8 cellular contexts compared by ENCODE assay signal in genomic region chr12:27179399-27180214, GRCh38.
DNase-seq lines count a peak whose midpoint lies in the region; ATAC-seq and TF ChIP-seq lines count a peak whose summit lies in the region.

No MANE protein-coding gene starts in this region.

- POLR2A ChIA-PET in activated CD8-positive, alpha-beta T cell treated with anti-CD3 and anti-CD28 coated beads, Interleukin-2, amount 10 ng/mL, durations not matched to agents 7 days and 5 days (lab: Charles Lee) = interaction anchor here (0.8 to 1.0 kb wide), 2 partner anchors 70 to 164 kb away, joined by 3 read pairs; no protein-coding TSS in a partner anchor

- peak; percentile 93 for ATAC-seq in activated CD8-positive, alpha-beta T cell treated with anti-CD3 and anti-CD28 coated beads, Interleukin-2, amount 10 ng/mL, durations not matched to agents 7 days and 5 days
- peak; percentile 86 to 96 (median 91) for ATAC-seq in heart right ventricle
- peak; percentile 94 for ATAC-seq in stimulated activated effector memory CD8-positive, alpha-beta T cell treated with anti-CD3 and anti-CD28 coated beads, Interleukin-12 subunit alpha, Interleukin-12 subunit beta, amount 100 ng/mL, for 72 hours

- H3K4me1 ChIP-seq in Karpas-422 (ENCODE audit: low read length) (peaks cover 12% of the 10 kb centered on the region), heart right ventricle (peaks cover 4 to 52% (median 23%) of the 10 kb centered on the region in 9 donors)

- no peaks in the 10 kb centered on the region for H4K20me1 ChIP-seq in Karpas-422 (ENCODE audit: insufficient read depth, low read depth, low read length)

- no peaks in the 10 kb centered on the region for H3K36me3 Mint-ChIP-seq in activated naive CD4-positive, alpha-beta T cell treated with anti-CD3 and anti-CD28 coated beads for 36 hours (ENCODE audit: low read depth)
- no peaks in the 10 kb centered on the region for H3K36me3 Mint-ChIP-seq in activated CD8-positive, alpha-beta T cell treated with anti-CD3 and anti-CD28 coated beads, Interleukin-2, amount 10 ng/mL, durations not matched to agents 7 days and 5 days (ENCODE audit: low read depth)
- no peaks in the 10 kb centered on the region for H3K36me3 Mint-ChIP-seq in stimulated activated effector memory CD8-positive, alpha-beta T cell treated with anti-CD3 and anti-CD28 coated beads, Interleukin-12 subunit alpha, Interleukin-12 subunit beta, amount 100 ng/mL, for 72 hours

- no peak overlapping the region for H3K9ac ChIP-seq in Karpas-422 (ENCODE audit: low read length)

- CTCF ChIA-PET in activated naive CD4-positive, alpha-beta T cell treated with anti-CD3 and anti-CD28 coated beads for 36 hours (lab: Charles Lee) = interaction anchor here (0.6 to 2.7 kb wide), 8 partner anchors 25 to 206 kb away, joined by 3 to 10 read pairs (median 4); partner anchors contain the start of gene MED21
- CTCF ChIA-PET in activated CD8-positive, alpha-beta T cell treated with anti-CD3 and anti-CD28 coated beads, Interleukin-2, amount 10 ng/mL, durations not matched to agents 7 days and 5 days (lab: Charles Lee) = interaction anchor here (0.8 to 2.4 kb wide), 9 partner anchors 11 to 157 kb away, joined by 3 to 10 read pairs (median 4); partner anchors contain the start of gene MED21

- H3K27ac ChIP-seq in Karpas-422 (ENCODE audit: low read length) (no peak overlapping the region), heart right ventricle (peak overlapping the region; percentile 42 to 87 (median 68))

- no peak overlapping the region for H2AFZ ChIP-seq in Karpas-422 (ENCODE audit: low read length)

- TF ChIP-seq CTCF in heart right ventricle (IDR thresholded peaks at IDR 0.05) = no peak

- H3K27me3 ChIP-seq in Karpas-422 (ENCODE audit: low read length) (no peaks in the 10 kb centered on the region), heart right ventricle (no peaks in the 10 kb centered on the region)

- peak overlapping the region; percentile 22 for H3K4me2 ChIP-seq in Karpas-422 (ENCODE audit: low read depth, low read length, poor library complexity, severe bottlenecking)

- no peaks in the 10 kb centered on the region for H3K9me3 ChIP-seq in Karpas-422 (ENCODE audit: low read length)
- H3K9me3 ChIP-seq in heart right ventricle = no peaks in the 10 kb centered on the region

- H3K36me3 ChIP-seq in Karpas-422 (ENCODE audit: insufficient read depth, low read length) = no peaks in the 10 kb centered on the region
- no peaks in the 10 kb centered on the region for H3K36me3 ChIP-seq in heart right ventricle

- H3K27ac Mint-ChIP-seq in activated naive CD4-positive, alpha-beta T cell treated with anti-CD3 and anti-CD28 coated beads for 36 hours = peak overlapping the region; percentile 76
- peak overlapping the region; percentile 0 for H3K27ac Mint-ChIP-seq in activated CD8-positive, alpha-beta T cell treated with anti-CD3 and anti-CD28 coated beads, Interleukin-2, amount 10 ng/mL, durations not matched to agents 7 days and 5 days
- peak overlapping the region; percentile 47 for H3K27ac Mint-ChIP-seq in stimulated activated effector memory CD8-positive, alpha-beta T cell treated with anti-CD3 and anti-CD28 coated beads, Interleukin-12 subunit alpha, Interleukin-12 subunit beta, amount 100 ng/mL, for 72 hours

- H3K9me3 Mint-ChIP-seq in activated naive CD4-positive, alpha-beta T cell treated with anti-CD3 and anti-CD28 coated beads for 36 hours = no peaks in the 10 kb centered on the region
- no peaks in the 10 kb centered on the region for H3K9me3 Mint-ChIP-seq in activated CD8-positive, alpha-beta T cell treated with anti-CD3 and anti-CD28 coated beads, Interleukin-2, amount 10 ng/mL, durations not matched to agents 7 days and 5 days (ENCODE audit: insufficient read depth)
- no peaks in the 10 kb centered on the region for H3K9me3 Mint-ChIP-seq in stimulated activated effector memory CD8-positive, alpha-beta T cell treated with anti-CD3 and anti-CD28 coated beads, Interleukin-12 subunit alpha, Interleukin-12 subunit beta, amount 100 ng/mL, for 72 hours

- 62 to 69% methylated on average over 6 of the region's 6 CpGs for WGBS in heart right ventricle, 2 donors

- no peaks in the 10 kb centered on the region for H3K9me2 ChIP-seq in Karpas-422 (replicated peaks; ENCODE audit: insufficient read depth, low read length)

- H3K4me3 Mint-ChIP-seq in activated naive CD4-positive, alpha-beta T cell treated with anti-CD3 and anti-CD28 coated beads for 36 hours = no peak overlapping the region
- H3K4me3 Mint-ChIP-seq in activated CD8-positive, alpha-beta T cell treated with anti-CD3 and anti-CD28 coated beads, Interleukin-2, amount 10 ng/mL, durations not matched to agents 7 days and 5 days = no peak overlapping the region
- peak overlapping the region; percentile 47 for H3K4me3 Mint-ChIP-seq in stimulated activated effector memory CD8-positive, alpha-beta T cell treated with anti-CD3 and anti-CD28 coated beads, Interleukin-12 subunit alpha, Interleukin-12 subunit beta, amount 100 ng/mL, for 72 hours

- intact Hi-C loops in activated naive CD4-positive, alpha-beta T cell treated with anti-CD3 and anti-CD28 coated beads for 36 hours (cut with micrococcal nuclease) = loop anchor here (1.0 to 10.0 kb wide), 14 partner anchors 29 to 905 kb away; partner anchors contain the start of genes FGFR1OP2, MED21 and STK38L
- intact Hi-C loops in heart right ventricle (cut with DNase I) = no loop called here

- peaks cover 2% of the 10 kb centered on the region for H3K27me3 Mint-ChIP-seq in activated naive CD4-positive, alpha-beta T cell treated with anti-CD3 and anti-CD28 coated beads for 36 hours (ENCODE audit: low read depth)
- H3K27me3 Mint-ChIP-seq in activated CD8-positive, alpha-beta T cell treated with anti-CD3 and anti-CD28 coated beads, Interleukin-2, amount 10 ng/mL, durations not matched to agents 7 days and 5 days (ENCODE audit: low read depth) = no peaks in the 10 kb centered on the region

- peaks cover 38% of the 10 kb centered on the region for H3K4me1 Mint-ChIP-seq in activated naive CD4-positive, alpha-beta T cell treated with anti-CD3 and anti-CD28 coated beads for 36 hours (ENCODE audit: low read depth)
- peaks cover 22% of the 10 kb centered on the region for H3K4me1 Mint-ChIP-seq in activated CD8-positive, alpha-beta T cell treated with anti-CD3 and anti-CD28 coated beads, Interleukin-2, amount 10 ng/mL, durations not matched to agents 7 days and 5 days (ENCODE audit: low read depth)
- peaks cover 21% of the 10 kb centered on the region for H3K4me1 Mint-ChIP-seq in stimulated activated effector memory CD8-positive, alpha-beta T cell treated with anti-CD3 and anti-CD28 coated beads, Interleukin-12 subunit alpha, Interleukin-12 subunit beta, amount 100 ng/mL, for 72 hours

- DNase-seq in activated naive CD4-positive, alpha-beta T cell treated with anti-CD3 and anti-CD28 coated beads for 36 hours = peak; percentile 69
- no peak for DNase-seq in activated naive CD4-positive, alpha-beta T cell (lab: John Stamatoyannopoulos, UW)
- DNase-seq in HCEC 1CT (peak; percentile 96), Karpas-422 (peak; percentile 72), heart right ventricle (peak in 1 of 2 donors; percentile 44), NCI-H510A treated with DMSO at 0.1 percent for 48 hours (lab: John Stamatoyannopoulos, UW) (no peak)
- DNase-seq in activated CD8-positive, alpha-beta T cell treated with anti-CD3 and anti-CD28 coated beads, Interleukin-2, amount 10 ng/mL, durations not matched to agents 7 days and 5 days = peak; percentile 46
- DNase-seq in stimulated activated effector memory CD8-positive, alpha-beta T cell treated with anti-CD3 and anti-CD28 coated beads, Interleukin-12 subunit alpha, Interleukin-12 subunit beta, amount 100 ng/mL, for 72 hours (ENCODE audit: low spot score in 2 of 2) = no peak

- H3K79me2 ChIP-seq in Karpas-422 (ENCODE audit: low read length) = no peaks in the 10 kb centered on the region

- H3K4me3 ChIP-seq in Karpas-422 (ENCODE audit: low read length) (no peak overlapping the region), heart right ventricle (no peak overlapping the region)

Comparison
In these comparisons a context has a peak if more than half of its experiments do, and no peak if none do; other contexts are left out.
1. DNase-seq: peak in activated naive CD4-positive, alpha-beta T cell treated with anti-CD3 and anti-CD28 coated beads for 36 hours (single experiment), HCEC 1CT (single experiment), Karpas-422 (single experiment) and activated CD8-positive, alpha-beta T cell treated with anti-CD3 and anti-CD28 coated beads, Interleukin-2, amount 10 ng/mL, durations not matched to agents 7 days and 5 days (single experiment); none in activated naive CD4-positive, alpha-beta T cell (0 of 4), stimulated activated effector memory CD8-positive, alpha-beta T cell treated with anti-CD3 and anti-CD28 coated beads, Interleukin-12 subunit alpha, Interleukin-12 subunit beta, amount 100 ng/mL, for 72 hours (0 of 2) and NCI-H510A treated with DMSO at 0.1 percent for 48 hours (single experiment).
2. H3K27ac Mint-ChIP-seq: peak in every context shown above with its lines; median percentile 76 in activated naive CD4-positive, alpha-beta T cell treated with anti-CD3 and anti-CD28 coated beads for 36 hours; 47 in stimulated activated effector memory CD8-positive, alpha-beta T cell treated with anti-CD3 and anti-CD28 coated beads, Interleukin-12 subunit alpha, Interleukin-12 subunit beta, amount 100 ng/mL, for 72 hours; 0 in activated CD8-positive, alpha-beta T cell treated with anti-CD3 and anti-CD28 coated beads, Interleukin-2, amount 10 ng/mL, durations not matched to agents 7 days and 5 days.
3. Peak in every context shown above with its lines, with median percentiles within 50 percentile points of each other: ATAC-seq.